ENCODE assay signal across 11 cellular contexts in the genomic region with DNA sequence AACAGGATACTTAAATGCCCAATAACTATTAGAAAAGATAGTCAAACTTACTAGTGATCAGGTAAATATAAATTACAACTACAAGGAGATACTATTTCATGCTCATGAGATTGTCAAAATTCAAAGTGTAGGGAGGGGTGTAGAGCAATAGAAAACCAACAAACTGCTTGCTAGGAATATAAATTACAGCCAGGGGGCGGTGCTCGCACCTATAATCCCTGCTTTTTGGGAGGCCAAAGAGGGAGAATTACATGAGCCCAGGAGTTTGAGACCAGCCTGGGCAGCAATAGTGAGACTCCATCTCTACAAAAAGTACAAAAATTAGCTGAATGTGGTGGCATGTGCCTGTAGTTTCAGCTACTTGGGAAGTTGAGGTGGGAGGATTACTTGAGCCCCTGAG.
DNase-seq lines count a peak whose midpoint lies in the region; ATAC-seq, FAIRE-seq and TF ChIP-seq lines count a peak whose summit lies in the region.
"Had no signal": no experiment of that assay in that cellular context is flagged by ENCODE, and none has a peak within 500 bp of the region (broad histone marks: within the 10 kb centered on the region; RNA-seq: fewer than 3 reads in every experiment).

No MANE protein-coding gene starts in this region.

- H2BK20ac ChIP-seq in H1 (ENCODE audit: low read length): no peak overlapping the region

- no peak overlapping the region for H4K5ac ChIP-seq in H1 (ENCODE audit: insufficient read length, low read depth, low read length)

- H3K36me3 Mint-ChIP-seq in activated T-helper 17 cell treated with anti-CD3 and anti-CD28 coated beads, Interleukin-2, amount 50 U/mL, for 72 hours (ENCODE audit: low read depth): no peaks in the 10 kb centered on the region
- H3K36me3 Mint-ChIP-seq in activated T-cell treated with anti-CD3 and anti-CD28 coated beads, Interleukin-2, amount 50 U/mL, for 24 hours (ENCODE audit: low read depth): no peaks in the 10 kb centered on the region

- H3K14ac ChIP-seq in H1 (ENCODE audit: insufficient read length): no peak overlapping the region

- H3K23ac ChIP-seq in H1 (ENCODE audit: insufficient read length): no peak overlapping the region

- peak; percentile 76 to 81 for TF ChIP-seq RAD21 in H1 (IDR thresholded peaks at IDR 0.05 in 1 of 2, conservative IDR thresholded peaks at IDR 0.05 in 1 of 2; ENCODE audit: low read depth in 2 of 2, low read length in 2 of 2)

- H3K9me3 ChIP-seq in left ventricle myocardium inferior (replicated peaks) (no peaks in the 10 kb centered on the region), H1 (ENCODE audit: insufficient read depth in 2 of 2, low read depth in 1 of 2, low read length in 1 of 2) (no peaks in the 10 kb centered on the region)

- H4K91ac ChIP-seq in H1 (replicated peaks; ENCODE audit: insufficient read length, low read length): no peak overlapping the region

- H3K79me1 ChIP-seq in H1 (ENCODE audit: low read depth, low read length): no peaks in the 10 kb centered on the region

- POLR2A ChIA-PET in H1 (lab: Charles Lee; ENCODE audit: partially characterized antibody): no interaction called here

- no peak overlapping the region for H3K9ac ChIP-seq in H1 (replicated peaks in 1 of 4; ENCODE audit: extremely low read depth in 1 of 4, low read depth in 3 of 4, low read length in 3 of 4)

- no peak overlapping the region for H3K18ac ChIP-seq in H1 (ENCODE audit: extremely low read depth, low read length)

- peak; percentile 29 for TF ChIP-seq CTCF in left ventricle myocardium inferior (IDR thresholded peaks at IDR 0.05; ENCODE audit: borderline replicate concordance)
- peak in 2 of 3 experiments; percentile 65 to 68; a peak in 3 of 4 replicates for TF ChIP-seq CTCF in H1 (IDR thresholded peaks at IDR 0.05; ENCODE audit: control extremely low read depth in 1 of 3, insufficient read depth in 1 of 3, low read depth in 1 of 3, low read length in 3 of 3)

- H2BK15ac ChIP-seq in H1 (ENCODE audit: low read length): no peak overlapping the region

- no peak overlapping the region for H3K4me3 Mint-ChIP-seq in activated T-helper 17 cell treated with anti-CD3 and anti-CD28 coated beads, Interleukin-2, amount 50 U/mL, for 72 hours
- H3K4me3 Mint-ChIP-seq in activated T-cell treated with anti-CD3 and anti-CD28 coated beads, Interleukin-2, amount 50 U/mL, for 24 hours: no peak overlapping the region
- H3K4me3 Mint-ChIP-seq: nephron had no signal

- no peak for TF ChIP-seq POLR2A in H1 (IDR thresholded peaks at IDR 0.05; ENCODE audit: control extremely low read depth in 1 of 2, low read depth in 2 of 2, low read length in 2 of 2)

- no peak overlapping the region for H3K4ac ChIP-seq in H1 (replicated peaks; ENCODE audit: insufficient read length, low read depth, low read length)

- ATAC-seq in left cardiac atrium: no peak
- ATAC-seq in activated T-helper 17 cell treated with anti-CD3 and anti-CD28 coated beads, Interleukin-2, amount 50 U/mL, for 72 hours (replicated peaks): no peak
- no peak for ATAC-seq in GM18861 (IDR thresholded peaks at IDR 0.05; ENCODE audit: unreplicated experiment)

- H3K56ac ChIP-seq in H1 (replicated peaks; ENCODE audit: insufficient read length, low read depth, low read length): no peak overlapping the region

- intact Hi-C loops in left ventricle myocardium inferior (cut with micrococcal nuclease) (no loop called here), left cardiac atrium (cut with DNase I) (no loop called here)

- H2AFZ ChIP-seq in H1 (ENCODE audit: low read length): no peak overlapping the region

- peak; percentile 39 for FAIRE-seq in H1 (lab: Jason Lieb, UNC)

- H2AK5ac ChIP-seq in H1 (ENCODE audit: low read depth, low read length): no peak overlapping the region

- H3K4me2 ChIP-seq in H1 (ENCODE audit: insufficient read depth in 1 of 2, low read depth in 2 of 2, low read length in 2 of 2): no peak overlapping the region

- CTCF ChIA-PET in H1 (lab: Charles Lee; ENCODE audit: partially characterized antibody): interaction anchor here (0.7 to 1.4 kb wide), 12 partner anchors 9 to 522 kb away, joined by 3 to 7 read pairs (median 3); no protein-coding TSS in a partner anchor

- H3K4me3 ChIP-seq in left ventricle myocardium inferior (no peak overlapping the region), H1 (ENCODE audit: extremely low read depth in 1 of 4, insufficient read depth in 2 of 4, low read depth in 3 of 4, low read length in 4 of 4) (no peak overlapping the region)

- WGBS in H1 (ENCODE audit: extremely low coverage in 1 of 2, insufficient coverage in 1 of 2, insufficient read length in 1 of 2, insufficient replicate concordance in 2 of 2, low coverage in 1 of 2, low lambda C conversion rate in 2 of 2, missing lambda C conversion rate in 1 of 2), 2 experiments: 21% methylated on average over 2 of the region's 2 CpGs; no CpG with 5 or more reads in 1 of the 2 experiments

- H2BK12ac ChIP-seq in H1 (ENCODE audit: low read depth, low read length): no peak overlapping the region

- no peaks in the 10 kb centered on the region for H3K27me3 ChIP-seq in left ventricle myocardium inferior (ENCODE audit: low read depth)
- H3K27me3 ChIP-seq in H1 (replicated peaks in 1 of 4; ENCODE audit: control insufficient read depth in 3 of 4, extremely low read depth in 1 of 4, insufficient read depth in 3 of 4, low read length in 3 of 4): no peaks in the 10 kb centered on the region

- no peak overlapping the region for H3K27ac Mint-ChIP-seq in activated T-helper 17 cell treated with anti-CD3 and anti-CD28 coated beads, Interleukin-2, amount 50 U/mL, for 72 hours
- H3K27ac Mint-ChIP-seq in activated T-cell treated with anti-CD3 and anti-CD28 coated beads, Interleukin-2, amount 50 U/mL, for 24 hours: no peak overlapping the region
- H3K27ac Mint-ChIP-seq: nephron had no signal

- no peak overlapping the region for H2BK5ac ChIP-seq in H1 (ENCODE audit: low read depth, low read length)

- H3K23me2 ChIP-seq in H1 (ENCODE audit: low read depth, low read length): no peaks in the 10 kb centered on the region

- H3K27ac ChIP-seq in left ventricle myocardium inferior (replicated peaks) (no peak overlapping the region), H1 (ENCODE audit: low read depth, low read length) (no peak overlapping the region)

- DNase-seq in left ventricle myocardium inferior (no peak), left cardiac atrium (no peak), Kasumi-1 (lab: John Stamatoyannopoulos, UW) (peak; percentile 3 to 18), H1 (ENCODE audit: low read depth in 1 of 2, low spot score in 2 of 2) (peak; percentile 9 to 57), midbrain (lab: John Stamatoyannopoulos, UW) (no peak)
- DNase-seq in activated T-cell treated with anti-CD3 and anti-CD28 coated beads, Interleukin-2, amount 50 U/mL, for 24 hours: no peak
- DNase-seq: activated CD8-positive, alpha-beta memory T cell treated with anti-CD3 and anti-CD28 coated beads for 24 hours; NCI-H2107 had no signal

- H3K9me3 Mint-ChIP-seq in activated T-helper 17 cell treated with anti-CD3 and anti-CD28 coated beads, Interleukin-2, amount 50 U/mL, for 72 hours: no peaks in the 10 kb centered on the region
- H3K9me3 Mint-ChIP-seq in activated T-cell treated with anti-CD3 and anti-CD28 coated beads, Interleukin-2, amount 50 U/mL, for 24 hours: no peaks in the 10 kb centered on the region
- H3K9me3 Mint-ChIP-seq: nephron had no signal

- H3K4me1 Mint-ChIP-seq in activated T-helper 17 cell treated with anti-CD3 and anti-CD28 coated beads, Interleukin-2, amount 50 U/mL, for 72 hours: no peaks in the 10 kb centered on the region
- no peaks in the 10 kb centered on the region for H3K4me1 Mint-ChIP-seq in activated T-cell treated with anti-CD3 and anti-CD28 coated beads, Interleukin-2, amount 50 U/mL, for 24 hours (ENCODE audit: low read depth)
- H3K4me1 Mint-ChIP-seq: nephron had no signal

- no peak overlapping the region for H4K8ac ChIP-seq in H1 (ENCODE audit: extremely low read depth, insufficient read depth, low read length)

- H3K4me1 ChIP-seq in left ventricle myocardium inferior (no peaks in the 10 kb centered on the region), H1 (replicated peaks in 1 of 4; ENCODE audit: control insufficient read depth in 3 of 4, insufficient read depth in 4 of 4, low read length in 3 of 4) (no peaks in the 10 kb centered on the region)

- no peaks in the 10 kb centered on the region for H3K36me3 ChIP-seq in left ventricle myocardium inferior
- no peaks in the 10 kb centered on the region for H3K36me3 ChIP-seq in H1 (ENCODE audit: control insufficient read depth in 2 of 4, insufficient read depth in 4 of 4, low read length in 3 of 4)

- H2BK120ac ChIP-seq in H1 (replicated peaks; ENCODE audit: low read depth, low read length): no peak overlapping the region

- TF ChIP-seq EP300 in H1 (IDR thresholded peaks at IDR 0.05; ENCODE audit: borderline replicate concordance in 1 of 2, low read depth in 2 of 2, low read length in 2 of 2): no peak

- H4K20me1 ChIP-seq in H1 (replicated peaks in 1 of 2; ENCODE audit: control insufficient read depth in 1 of 2, insufficient read depth in 2 of 2, low read length in 2 of 2): no peaks in the 10 kb centered on the region

- no peaks in the 10 kb centered on the region for H3K79me2 ChIP-seq in H1 (ENCODE audit: control insufficient read depth in 1 of 2, insufficient read depth in 2 of 2, low read length in 2 of 2)

- H3K27me3 Mint-ChIP-seq in activated T-helper 17 cell treated with anti-CD3 and anti-CD28 coated beads, Interleukin-2, amount 50 U/mL, for 72 hours: peaks cover 1% of the 10 kb centered on the region
- no peaks in the 10 kb centered on the region for H3K27me3 Mint-ChIP-seq in activated T-cell treated with anti-CD3 and anti-CD28 coated beads, Interleukin-2, amount 50 U/mL, for 24 hours

TF ChIP-seq in H1, 55 proteins besides CTCF, POLR2A, EP300 and RAD21:
- TF ChIP-seq BCL11A (IDR thresholded peaks at IDR 0.05; ENCODE audit: low read depth in 2 of 2, low read length in 2 of 2) (no peak), BACH1 (IDR thresholded peaks at IDR 0.05; ENCODE audit: low read length) (no peak)

Comparison
In these comparisons a context has a peak if more than half of its experiments do, and no peak if none do; other contexts are left out.
1. DNase-seq: peak in Kasumi-1 (2 of 2) and H1 (2 of 2); none in left ventricle myocardium inferior (single experiment), left cardiac atrium (single experiment), midbrain (single experiment) and activated T-cell treated with anti-CD3 and anti-CD28 coated beads, Interleukin-2, amount 50 U/mL, for 24 hours (single experiment).